1 cellular context compared by ENCODE assay signal in the genomic region with DNA sequence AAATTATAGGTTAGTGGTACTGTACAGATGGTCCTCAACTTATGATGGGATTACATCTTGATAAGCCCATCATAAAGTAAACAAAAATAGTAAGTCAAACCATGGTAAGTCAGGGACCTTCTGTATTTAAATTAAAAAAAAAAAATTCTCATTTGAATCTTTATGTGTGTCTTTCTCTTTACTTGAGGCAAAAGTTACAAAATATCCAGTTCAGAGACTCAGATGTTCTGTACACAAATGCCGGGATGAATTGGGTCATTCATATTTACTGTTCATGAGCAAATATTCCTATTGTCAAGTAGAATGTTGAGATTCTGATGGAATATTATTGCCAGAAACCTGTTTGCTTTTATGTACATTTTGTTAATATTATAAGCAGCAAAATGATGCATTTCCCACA.
TF ChIP-seq lines count a peak whose summit lies in the region.

No MANE protein-coding gene starts in this region.

TF ChIP-seq in IMR-90, 13 proteins besides CTCF, POLR2A, EP300 and RAD21 (continued from another document):
- TF ChIP-seq, protein P1, sequence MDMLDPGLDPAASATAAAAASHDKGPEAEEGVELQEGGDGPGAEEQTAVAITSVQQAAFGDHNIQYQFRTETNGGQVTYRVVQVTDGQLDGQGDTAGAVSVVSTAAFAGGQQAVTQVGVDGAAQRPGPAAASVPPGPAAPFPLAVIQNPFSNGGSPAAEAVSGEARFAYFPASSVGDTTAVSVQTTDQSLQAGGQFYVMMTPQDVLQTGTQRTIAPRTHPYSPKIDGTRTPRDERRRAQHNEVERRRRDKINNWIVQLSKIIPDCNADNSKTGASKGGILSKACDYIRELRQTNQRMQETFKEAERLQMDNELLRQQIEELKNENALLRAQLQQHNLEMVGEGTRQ (IDR thresholded peaks at IDR 0.05; ENCODE audit: low read depth, low read length), result no peak
